ENCODE assay signal across 11 cellular contexts in genomic region chr18:58578321-58578720, GRCh38. TPM values are rescaled to one million over a fixed set of nuclear protein-coding genes. Genes with fewer than 3 reads are reported as not detected.
A peak's percentile ranks its signal among the peaks of the same experiment; 100 is the strongest.
DNase-seq lines count a peak whose midpoint lies in the region; ATAC-seq and TF ChIP-seq lines count a peak whose summit lies in the region.
"Had no signal": no experiment of that assay in that cellular context is flagged by ENCODE, and none has a peak within 500 bp of the region (broad histone marks: within the 10 kb centered on the region; RNA-seq: fewer than 3 reads in every experiment).

No MANE protein-coding gene starts in this region.

- intact Hi-C loops in left ventricle myocardium inferior (cut with micrococcal nuclease) (no loop called here), breast epithelium (cut with DNase I; ENCODE audit: low total_unique reads) (no loop called here)

- no peaks in the 10 kb centered on the region for H3K27me3 Mint-ChIP-seq in activated naive CD4-positive, alpha-beta T cell treated with anti-CD3 and anti-CD28 coated beads, Interleukin-2, amount 50 U/mL, for 24 hours
- peaks cover 21% of the 10 kb centered on the region for H3K27me3 Mint-ChIP-seq in activated naive CD4-positive, alpha-beta T cell treated with anti-CD3 and anti-CD28 coated beads, Interleukin-2, amount 10 ng/mL, durations not matched to agents 7 days and 5 days

- ATAC-seq in GM18502 (IDR thresholded peaks at IDR 0.05; ENCODE audit: poor library complexity, unreplicated experiment): no peak
- ATAC-seq in GM21717 (IDR thresholded peaks at IDR 0.05; ENCODE audit: unreplicated experiment): no peak
- ATAC-seq in HG02973 (IDR thresholded peaks at IDR 0.05; ENCODE audit: unreplicated experiment): no peak

- H3K4me1 ChIP-seq in SJSA1 (replicated peaks): peaks cover 56% of the 10 kb centered on the region
- H3K4me1 ChIP-seq in left ventricle myocardium inferior: peaks cover 51% of the 10 kb centered on the region
- no peaks in the 10 kb centered on the region for H3K4me1 ChIP-seq in breast epithelium
- H3K4me1 ChIP-seq: HAP-1 had no signal

- peak overlapping the region; percentile 71 for H3K27ac Mint-ChIP-seq in activated naive CD4-positive, alpha-beta T cell treated with anti-CD3 and anti-CD28 coated beads, Interleukin-2, amount 50 U/mL, for 24 hours
- no peak overlapping the region for H3K27ac Mint-ChIP-seq in activated naive CD4-positive, alpha-beta T cell treated with anti-CD3 and anti-CD28 coated beads, Interleukin-2, amount 10 ng/mL, durations not matched to agents 7 days and 5 days

- TF ChIP-seq POLR2A in breast epithelium (IDR thresholded peaks at IDR 0.05): no peak

- H3K9me3 Mint-ChIP-seq in activated naive CD4-positive, alpha-beta T cell treated with anti-CD3 and anti-CD28 coated beads, Interleukin-2, amount 50 U/mL, for 24 hours: no peaks in the 10 kb centered on the region
- H3K9me3 Mint-ChIP-seq in activated naive CD4-positive, alpha-beta T cell treated with anti-CD3 and anti-CD28 coated beads, Interleukin-2, amount 10 ng/mL, durations not matched to agents 7 days and 5 days: no peaks in the 10 kb centered on the region

- no peaks in the 10 kb centered on the region for H3K36me3 Mint-ChIP-seq in activated naive CD4-positive, alpha-beta T cell treated with anti-CD3 and anti-CD28 coated beads, Interleukin-2, amount 50 U/mL, for 24 hours
- no peaks in the 10 kb centered on the region for H3K36me3 Mint-ChIP-seq in activated naive CD4-positive, alpha-beta T cell treated with anti-CD3 and anti-CD28 coated beads, Interleukin-2, amount 10 ng/mL, durations not matched to agents 7 days and 5 days

- H3K27me3 ChIP-seq in SJSA1 (replicated peaks) (no peaks in the 10 kb centered on the region), left ventricle myocardium inferior (ENCODE audit: low read depth) (no peaks in the 10 kb centered on the region), breast epithelium (no peaks in the 10 kb centered on the region)

- peaks cover 37% of the 10 kb centered on the region for H3K4me1 Mint-ChIP-seq in activated naive CD4-positive, alpha-beta T cell treated with anti-CD3 and anti-CD28 coated beads, Interleukin-2, amount 50 U/mL, for 24 hours
- H3K4me1 Mint-ChIP-seq in activated naive CD4-positive, alpha-beta T cell treated with anti-CD3 and anti-CD28 coated beads, Interleukin-2, amount 10 ng/mL, durations not matched to agents 7 days and 5 days: peaks cover 18% of the 10 kb centered on the region

- H3K9me3 ChIP-seq in SJSA1 (replicated peaks) (no peaks in the 10 kb centered on the region; the same call in 1 of the 2 replicates), left ventricle myocardium inferior (replicated peaks) (no peaks in the 10 kb centered on the region), breast epithelium (no peaks in the 10 kb centered on the region)
- H3K9me3 ChIP-seq: HAP-1 had no signal

- peaks cover 23% of the 10 kb centered on the region for H3K36me3 ChIP-seq in SJSA1
- H3K36me3 ChIP-seq in left ventricle myocardium inferior: no peaks in the 10 kb centered on the region
- no peaks in the 10 kb centered on the region for H3K36me3 ChIP-seq in breast epithelium
- H3K36me3 ChIP-seq: HAP-1 had no signal

- CTCF ChIA-PET in activated naive CD4-positive, alpha-beta T cell treated with anti-CD3 and anti-CD28 coated beads, Interleukin-2, amount 10 ng/mL, durations not matched to agents 7 days and 5 days (lab: Charles Lee): no interaction called here

- H3K4me3 ChIP-seq in SJSA1 (peak overlapping the region; percentile 45), left ventricle myocardium inferior (peak overlapping the region; percentile 26), breast epithelium (no peak overlapping the region)
- H3K4me3 ChIP-seq: HAP-1 had no signal

- peak overlapping the region; percentile 91 for H3K27ac ChIP-seq in SJSA1
- H3K27ac ChIP-seq in left ventricle myocardium inferior (replicated peaks): peak overlapping the region; percentile 44
- no peak overlapping the region for H3K27ac ChIP-seq in breast epithelium

- H3K4me3 Mint-ChIP-seq in activated naive CD4-positive, alpha-beta T cell treated with anti-CD3 and anti-CD28 coated beads, Interleukin-2, amount 50 U/mL, for 24 hours: peak overlapping the region; percentile 75
- no peak overlapping the region for H3K4me3 Mint-ChIP-seq in activated naive CD4-positive, alpha-beta T cell treated with anti-CD3 and anti-CD28 coated beads, Interleukin-2, amount 10 ng/mL, durations not matched to agents 7 days and 5 days

- DNase-seq in activated naive CD4-positive, alpha-beta T cell treated with anti-CD3 and anti-CD28 coated beads, Interleukin-2, amount 10 ng/mL, durations not matched to agents 7 days and 5 days: no peak
- no peak for DNase-seq in SJSA1 (ENCODE audit: low read depth in 1 of 2, low spot score in 2 of 2)
- no peak for DNase-seq in left ventricle myocardium inferior
- DNase-seq in breast epithelium (ENCODE audit: low spot score in 2 of 2): no peak
- DNase-seq: foreskin melanocyte, NCI-H446 treated with DMSO at 0.1 percent for 48 hours had no signal

- no peak for TF ChIP-seq CTCF in left ventricle myocardium inferior (IDR thresholded peaks at IDR 0.05; ENCODE audit: borderline replicate concordance)
- TF ChIP-seq CTCF in breast epithelium (IDR thresholded peaks at IDR 0.05): no peak

RNA-seq across cellular contexts. Expression of gene ALPK2, which starts 50.6 kb away (rescaled TPM):
- 22.2 and 46.0 TPM in 2 replicates for total RNA-seq in SJSA1 (2014; rRNA removed; shearing (Covaris generic))
- 182 TPM for total RNA-seq in left ventricle myocardium inferior
- 1 to 10 TPM in 1 of 3 donors, under 1 TPM in 2; under 0.01 to 1.8 (median 0.29) TPM for total RNA-seq in breast epithelium

Comparison
In these comparisons a context has a peak if more than half of its experiments do, and no peak if none do; other contexts are left out.
1. H3K27ac ChIP-seq: peak in SJSA1 (single experiment) and left ventricle myocardium inferior (single experiment); none in breast epithelium (0 of 2).
2. H3K4me3 ChIP-seq: peak in SJSA1 (single experiment) and left ventricle myocardium inferior (single experiment); none in breast epithelium (0 of 3).